Comparison of ENCODE assay signal across 11 cellular contexts in genomic region chr1:68175621-68176398, GRCh38. TPM values are rescaled to one million over a fixed set of nuclear protein-coding genes. Genes with fewer than 3 reads are reported as not detected.
DNase-seq lines count a peak whose midpoint lies in the region; ATAC-seq and TF ChIP-seq lines count a peak whose summit lies in the region.
"Had no signal": no experiment of that assay in that cellular context is flagged by ENCODE, and none has a peak within 500 bp of the region (broad histone marks: within the 10 kb centered on the region; RNA-seq: fewer than 3 reads in every experiment).

No MANE protein-coding gene starts in this region.

- no peak overlapping the region for H3K4me3 ChIP-seq in choroid plexus epithelial cell (ENCODE audit: low read depth, low read length)
- H3K4me3 ChIP-seq in mucosa of descending colon = no peak overlapping the region

- no peaks in the 10 kb centered on the region for H3K9me3 ChIP-seq in mucosa of descending colon

- ATAC-seq in mucosa of descending colon (peak; percentile 22), GM18909 (IDR thresholded peaks at IDR 0.05; ENCODE audit: poor library complexity, unreplicated experiment) (no peak), GM21737 (IDR thresholded peaks at IDR 0.05; ENCODE audit: unreplicated experiment) (no peak), GM18502 (IDR thresholded peaks at IDR 0.05; ENCODE audit: poor library complexity, unreplicated experiment) (no peak)
- ATAC-seq: HepG2 had no signal

- intact Hi-C loops in mucosa of descending colon (cut with DNase I, micrococcal nuclease) = no loop called here

- H3K4me1 ChIP-seq in mucosa of descending colon (ENCODE audit: low read depth) = peaks cover 56% of the 10 kb centered on the region

- DNase-seq in DMS53 (lab: John Stamatoyannopoulos, UW) = peak; percentile 65
- peak; percentile 97 for DNase-seq in NCI-H2227 treated with DMSO at 0.1 percent for 48 hours (lab: John Stamatoyannopoulos, UW)
- DNase-seq in choroid plexus epithelial cell (ENCODE audit: low read depth) = peak; percentile 72
- DNase-seq in mucosa of descending colon = peak; percentile 34 to 47 (median 34)
- DNase-seq in superior temporal gyrus (ENCODE audit: extremely low spot score) = no peak
- DNase-seq: amniotic stem cell, T1000 had no signal

- no peak for TF ChIP-seq CTCF in choroid plexus epithelial cell (conservative IDR thresholded peaks at IDR 0.05; ENCODE audit: low read depth, low read length)
- no peak for TF ChIP-seq CTCF in mucosa of descending colon (IDR thresholded peaks at IDR 0.05)

- no peaks in the 10 kb centered on the region for H3K36me3 ChIP-seq in mucosa of descending colon (ENCODE audit: low read depth)

RNA-seq across cellular contexts. Expression of gene WLS, which starts 56.5 kb away (rescaled TPM):
- 100 to 1,000 TPM; 100 to 182 (median 118) TPM for total RNA-seq in mucosa of descending colon
- total RNA-seq: HepG2 had no signal
